26 cellular contexts compared by ENCODE assay signal in genomic region chr4:154435895-154436294, GRCh38. TPM values are rescaled to one million over a fixed set of nuclear protein-coding genes. Genes with fewer than 3 reads are reported as not detected.
DNase-seq lines count a peak whose midpoint lies in the region; ATAC-seq and TF ChIP-seq lines count a peak whose summit lies in the region.
"Had no signal": no experiment of that assay in that cellular context is flagged by ENCODE, and none has a peak within 500 bp of the region (broad histone marks: within the 10 kb centered on the region; RNA-seq: fewer than 3 reads in every experiment).

No MANE protein-coding gene starts in this region.

- CTCF ChIA-PET in activated CD8-positive, alpha-beta T cell treated with anti-CD3 and anti-CD28 coated beads, Interleukin-2, amount 10 ng/mL, durations not matched to agents 7 days and 5 days (lab: Charles Lee): no interaction called here

- no peak for TF ChIP-seq EP300 in tibial nerve (IDR thresholded peaks at IDR 0.05)

- WGBS in tibial nerve, 2 donors: 38 to 51% methylated on average over 1 of the region's 1 CpG

- no peaks in the 10 kb centered on the region for H3K9me3 ChIP-seq in tibial nerve
- H3K9me3 ChIP-seq: Caco-2, SJSA1 had no signal

- ATAC-seq in GM18907 (IDR thresholded peaks at IDR 0.05; ENCODE audit: unreplicated experiment) (peak; percentile 73), GM21723 (IDR thresholded peaks at IDR 0.05; ENCODE audit: unreplicated experiment) (peak; percentile 63), HG02884 (IDR thresholded peaks at IDR 0.05; ENCODE audit: unreplicated experiment) (peak; percentile 65)
- ATAC-seq in activated CD8-positive, alpha-beta T cell treated with anti-CD3 and anti-CD28 coated beads, Interleukin-2, amount 10 ng/mL, durations not matched to agents 7 days and 5 days: no peak
- ATAC-seq: Right ventricle myocardium inferior had no signal

- no peaks in the 10 kb centered on the region for H3K4me1 Mint-ChIP-seq in activated CD8-positive, alpha-beta T cell treated with anti-CD3 and anti-CD28 coated beads, Interleukin-2, amount 10 ng/mL, durations not matched to agents 7 days and 5 days (ENCODE audit: low read depth)
- H3K4me1 Mint-ChIP-seq: CD4-positive, alpha-beta memory T cell; H9 had no signal

- peaks cover 9% of the 10 kb centered on the region for H3K27me3 Mint-ChIP-seq in activated CD8-positive, alpha-beta T cell treated with anti-CD3 and anti-CD28 coated beads, Interleukin-2, amount 10 ng/mL, durations not matched to agents 7 days and 5 days (ENCODE audit: low read depth)

- H3K27me3 ChIP-seq in tibial nerve: no peaks in the 10 kb centered on the region
- H3K27me3 ChIP-seq: BLaER1 treated with 17β-estradiol and CSF1 and Interleukin-3, amounts not matched to agents 10 nM and 100 nM; SJSA1 had no signal

- H3K27ac Mint-ChIP-seq in activated CD8-positive, alpha-beta T cell treated with anti-CD3 and anti-CD28 coated beads, Interleukin-2, amount 10 ng/mL, durations not matched to agents 7 days and 5 days: no peak overlapping the region
- H3K27ac Mint-ChIP-seq: CD4-positive, alpha-beta memory T cell; H9; HFFc6 had no signal

- no peak for TF ChIP-seq CTCF in tibial nerve (IDR thresholded peaks at IDR 0.05)

- H3K4me1 ChIP-seq in tibial nerve: no peaks in the 10 kb centered on the region
- H3K4me1 ChIP-seq: BLaER1 treated with 17β-estradiol and CSF1 and Interleukin-3, amounts not matched to agents 10 nM and 100 nM; Caco-2; SJSA1 had no signal

- DNase-seq in NCI-H2171 treated with DMSO at 0.1 percent for 48 hours (lab: John Stamatoyannopoulos, UW) (no peak), tibial nerve (ENCODE audit: low spot score in 2 of 2) (no peak), OCI-M1 (lab: John Stamatoyannopoulos, UW) (no peak)
- no peak for DNase-seq in activated CD8-positive, alpha-beta T cell treated with anti-CD3 and anti-CD28 coated beads, Interleukin-2, amount 10 ng/mL, durations not matched to agents 7 days and 5 days
- DNase-seq: Caco-2; CD4-positive, alpha-beta memory T cell; DMS 273 treated with DMSO at 0.1 percent for 48 hours; DMS79 treated with DMSO at 0.1 percent for 48 hours; GM23248; H9; HFFc6; KG1; NCI-H1092; NCI-H1436; NCI-H1930; NCI-H526; T-helper 1 cell; T-helper 9 cell had no signal

- no peak overlapping the region for H3K27ac ChIP-seq in tibial nerve
- H3K27ac ChIP-seq: BLaER1 treated with 17β-estradiol and CSF1 and Interleukin-3, amounts not matched to agents 10 nM and 100 nM; GM23248; SJSA1 had no signal

- POLR2A ChIA-PET in activated CD8-positive, alpha-beta T cell treated with anti-CD3 and anti-CD28 coated beads, Interleukin-2, amount 10 ng/mL, durations not matched to agents 7 days and 5 days (lab: Charles Lee): no interaction called here

- no peak overlapping the region for H3K4me3 ChIP-seq in tibial nerve
- H3K4me3 ChIP-seq: BLaER1 treated with 17β-estradiol and CSF1 and Interleukin-3, amounts not matched to agents 10 nM and 100 nM; GM23248; SJSA1 had no signal

- TF ChIP-seq POLR2A in tibial nerve (IDR thresholded peaks at IDR 0.05): no peak

- H3K4me3 Mint-ChIP-seq in activated CD8-positive, alpha-beta T cell treated with anti-CD3 and anti-CD28 coated beads, Interleukin-2, amount 10 ng/mL, durations not matched to agents 7 days and 5 days: no peak overlapping the region
- H3K4me3 Mint-ChIP-seq: CD4-positive, alpha-beta memory T cell; H9; HFFc6 had no signal

- H3K36me3 Mint-ChIP-seq in activated CD8-positive, alpha-beta T cell treated with anti-CD3 and anti-CD28 coated beads, Interleukin-2, amount 10 ng/mL, durations not matched to agents 7 days and 5 days (ENCODE audit: low read depth): no peaks in the 10 kb centered on the region
- H3K36me3 Mint-ChIP-seq: CD4-positive, alpha-beta memory T cell had no signal

- no peaks in the 10 kb centered on the region for H3K36me3 ChIP-seq in tibial nerve
- H3K36me3 ChIP-seq: SJSA1 had no signal

- no peaks in the 10 kb centered on the region for H3K9me3 Mint-ChIP-seq in activated CD8-positive, alpha-beta T cell treated with anti-CD3 and anti-CD28 coated beads, Interleukin-2, amount 10 ng/mL, durations not matched to agents 7 days and 5 days (ENCODE audit: insufficient read depth)
- H3K9me3 Mint-ChIP-seq: CD4-positive, alpha-beta memory T cell; H9 had no signal

RNA-seq across cellular contexts. Expression of gene DCHS2, which starts 55.7 kb away (rescaled TPM):
- not detected for total RNA-seq in activated CD8-positive, alpha-beta T cell treated with anti-CD3 and anti-CD28 coated beads, Interleukin-2, amount 10 ng/mL, durations not matched to agents 7 days and 5 days
- total RNA-seq in tibial nerve: under 1 TPM in 1 of 4 donors, not detected in 3; under 0.01 TPM
- total RNA-seq: Caco-2, GM23248, HFFc6, HT1080, OCI-LY7, Right ventricle myocardium inferior, SJSA1 had no signal
